ENCODE assay signal across 1 cellular context in genomic region chr3:51340989-51341636, GRCh38.
TF ChIP-seq lines count a peak whose summit lies in the region.

No MANE protein-coding gene starts in this region.

TF ChIP-seq in IMR-90, 13 proteins besides CTCF, POLR2A, EP300 and RAD21:
- no peak for TF ChIP-seq FOS (IDR thresholded peaks at IDR 0.05; ENCODE audit: low read depth, low read length)
- TF ChIP-seq BHLHE40 (IDR thresholded peaks at IDR 0.05; ENCODE audit: low read depth, low read length), result peak; percentile 18; the same call in 1 of the 2 replicates
TF ChIP-seq in IMR-90: peak in this region for 1.
